Comparison of ENCODE assay signal across 21 cellular contexts in the genomic region with DNA sequence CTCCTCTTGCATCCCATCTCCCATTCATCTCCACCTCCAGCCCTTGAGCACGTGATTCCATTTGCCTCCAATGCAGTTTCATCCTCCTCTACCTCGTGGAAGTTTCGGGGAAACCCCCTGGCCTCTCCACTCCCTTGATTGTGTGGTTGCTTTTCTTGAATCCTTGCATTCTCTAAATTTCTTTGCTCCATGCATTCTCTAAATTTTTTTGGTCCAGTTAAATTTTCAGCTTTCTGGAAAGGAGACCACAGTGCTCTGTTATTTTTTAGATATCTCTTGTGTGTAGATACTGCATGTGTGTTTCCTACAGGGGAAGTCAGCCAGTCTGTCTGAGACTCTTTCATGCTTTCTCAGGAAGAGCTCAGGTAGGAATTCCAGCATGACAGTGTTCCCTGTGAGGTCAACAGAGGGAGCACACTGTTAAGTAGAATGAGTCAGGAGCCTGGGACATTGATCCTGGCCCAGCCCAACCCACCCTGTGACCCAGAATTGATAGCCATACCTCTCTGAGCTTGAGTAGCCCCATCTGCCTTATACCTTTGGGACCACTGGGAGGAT. TPM values are rescaled to one million over a fixed set of nuclear protein-coding genes. Genes with fewer than 3 reads are reported as not detected.
"Had no signal": no experiment of that assay in that cellular context is flagged by ENCODE, and none has a peak within 500 bp of the region (broad histone marks: within the 10 kb centered on the region; RNA-seq: fewer than 3 reads in every experiment).

No MANE protein-coding gene starts in this region.

- ATAC-seq: activated CD4-positive, alpha-beta T cell treated with anti-CD3 and anti-CD28 coated beads for 36 hours; activated T-cell treated with anti-CD3 and anti-CD28 coated beads, Interleukin-2, amount 50 U/mL, for 4 hours; gastrocnemius medialis; heart right ventricle; naive thymus-derived CD8-positive, alpha-beta T cell; psoas muscle; sciatic nerve; T-cell; upper lobe of right lung had no signal

- H3K9me3 ChIP-seq: testis had no signal

- H3K27ac ChIP-seq: cardiac muscle cell, gastrocnemius medialis, heart right ventricle, psoas muscle, SK-N-MC, testis, upper lobe of right lung had no signal

- H3K4me1 Mint-ChIP-seq: activated CD4-positive, alpha-beta T cell treated with anti-CD3 and anti-CD28 coated beads for 36 hours; activated naive CD8-positive, alpha-beta T cell treated with anti-CD3 and anti-CD28 coated beads for 36 hours; naive thymus-derived CD8-positive, alpha-beta T cell had no signal

- H3K27me3 Mint-ChIP-seq: activated CD4-positive, alpha-beta T cell treated with anti-CD3 and anti-CD28 coated beads for 36 hours; activated naive CD8-positive, alpha-beta T cell treated with anti-CD3 and anti-CD28 coated beads for 36 hours; stimulated activated naive CD8-positive, alpha-beta T cell treated with anti-CD3 and anti-CD28 coated beads, Interleukin-15, Interleukin-2, amounts not matched to agents 100 ng/mL and 50 ng/mL, for 24 hours had no signal

- H3K27ac Mint-ChIP-seq: activated CD4-positive, alpha-beta T cell treated with anti-CD3 and anti-CD28 coated beads for 36 hours; activated naive CD8-positive, alpha-beta T cell treated with anti-CD3 and anti-CD28 coated beads for 36 hours; naive thymus-derived CD8-positive, alpha-beta T cell; stimulated activated naive CD8-positive, alpha-beta T cell treated with anti-CD3 and anti-CD28 coated beads, Interleukin-15, Interleukin-2, amounts not matched to agents 100 ng/mL and 50 ng/mL, for 24 hours; T-cell had no signal

- H3K27me3 ChIP-seq: cardiac muscle cell, gastrocnemius medialis, heart right ventricle, testis, upper lobe of right lung had no signal

- H3K36me3 ChIP-seq: gastrocnemius medialis had no signal

- DNase-seq: activated CD4-positive, alpha-beta T cell treated with anti-CD3 and anti-CD28 coated beads for 36 hours; activated gamma-delta T cell treated with Interleukin-2 at 50 U/mL for 16 hours; activated naive CD8-positive, alpha-beta T cell treated with anti-CD3 and anti-CD28 coated beads for 36 hours; activated T-cell treated with anti-CD3 and anti-CD28 coated beads, Interleukin-2, amount 50 U/mL, for 4 hours; gastrocnemius medialis; heart right ventricle; midbrain; nucleus accumbens; psoas muscle; stimulated activated CD8-positive, alpha-beta memory T cell treated with anti-CD3 and anti-CD28 coated beads, Interleukin-4, amount 100 ng/mL, for 48 hours; T-cell; T1000; testis; upper lobe of right lung had no signal

- H3K4me3 ChIP-seq: cardiac muscle cell, gastrocnemius medialis, heart right ventricle, psoas muscle, SK-N-MC, testis, upper lobe of right lung had no signal

- H3K4me3 Mint-ChIP-seq: activated CD4-positive, alpha-beta T cell treated with anti-CD3 and anti-CD28 coated beads for 36 hours; activated naive CD8-positive, alpha-beta T cell treated with anti-CD3 and anti-CD28 coated beads for 36 hours; activated T-cell treated with anti-CD3 and anti-CD28 coated beads, Interleukin-2, amount 50 U/mL, for 4 hours; naive thymus-derived CD8-positive, alpha-beta T cell; stimulated activated naive CD8-positive, alpha-beta T cell treated with anti-CD3 and anti-CD28 coated beads, Interleukin-15, Interleukin-2, amounts not matched to agents 100 ng/mL and 50 ng/mL, for 24 hours; T-cell had no signal

- H3K4me1 ChIP-seq: gastrocnemius medialis, heart right ventricle, psoas muscle, testis, upper lobe of right lung had no signal

RNA-seq across cellular contexts. Expression of a gene that starts 52.8 kb away (rescaled TPM):
- total RNA-seq: activated CD4-positive, alpha-beta T cell treated with anti-CD3 and anti-CD28 coated beads for 36 hours; activated naive CD8-positive, alpha-beta T cell treated with anti-CD3 and anti-CD28 coated beads for 36 hours; aorta; cardiac muscle cell; heart right ventricle; lower leg skin; naive thymus-derived CD8-positive, alpha-beta T cell; sciatic nerve had no signal
